ENCODE assay signal across 1 cellular context in the genomic region with DNA sequence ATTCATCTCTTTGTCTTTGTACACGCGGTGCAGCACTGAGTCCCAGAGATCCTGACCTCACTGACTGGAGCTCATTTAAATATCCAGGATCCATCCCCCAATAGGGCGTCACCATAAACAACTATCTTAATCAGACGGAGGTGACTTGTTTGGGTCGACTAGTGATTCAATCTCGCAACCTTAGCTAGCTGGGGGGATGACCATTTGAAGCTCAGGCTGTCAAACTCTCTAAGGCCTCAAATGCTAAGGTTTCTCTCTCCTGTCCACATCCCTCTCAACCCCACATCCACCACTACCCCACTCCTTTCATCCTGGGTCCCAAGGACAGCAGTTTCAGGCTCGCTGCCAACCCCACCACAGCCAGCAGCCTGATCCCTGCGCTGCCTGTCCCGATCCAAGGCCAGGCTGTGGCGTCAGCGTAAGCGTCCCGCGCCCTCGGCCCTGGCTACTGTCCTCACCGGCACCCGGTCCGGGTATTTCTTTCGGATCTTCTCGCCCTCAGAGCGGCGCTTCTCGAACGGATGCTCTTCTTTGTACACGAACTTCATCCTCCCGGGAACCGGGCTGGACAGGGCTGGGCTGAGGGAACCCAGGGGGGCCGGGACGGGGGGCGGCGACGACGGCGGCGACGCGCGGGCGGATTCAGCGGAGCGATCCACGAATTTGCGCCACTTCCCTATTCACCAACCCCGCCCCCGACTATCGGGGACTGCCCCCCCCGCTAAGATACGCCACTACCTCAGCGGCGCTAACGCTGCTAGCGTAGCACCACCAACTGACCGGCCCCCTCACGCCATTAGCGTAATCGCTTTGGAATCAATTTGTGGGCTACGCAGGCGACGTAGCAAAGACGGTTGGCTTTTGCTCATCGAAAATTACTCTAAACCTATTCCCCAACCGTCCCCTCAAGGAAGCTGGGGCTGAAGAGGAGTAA.
TF ChIP-seq lines count a peak whose summit lies in the region.

A gene (minus strand): TSS at position 667 of the 934 bp plus-strand sequence. CDS start 119 bp downstream, at position 548.

TF ChIP-seq in K562, 482 proteins besides CTCF, POLR2A, EP300 and RAD21 (continued from another document):
- TF ChIP-seq CREM (IDR thresholded peaks at IDR 0.05; ENCODE audit: low read depth) = peak; percentile 69
- peak; percentile 100 for TF ChIP-seq HDAC3 (IDR thresholded peaks at IDR 0.05; ENCODE audit: borderline replicate concordance, partially characterized antibody)
- TF ChIP-seq BRCA1 (IDR thresholded peaks at IDR 0.05) = no peak
- no peak for TF ChIP-seq BRCA1 (CRISPR knock-in tag; IDR thresholded peaks at IDR 0.05)
- 0 out of 2 replicates have a peak, but pooled peaks have one; percentile 32 for TF ChIP-seq NR2F6 (CRISPR knock-in tag; IDR thresholded peaks at IDR 0.05)
- TF ChIP-seq, protein P1, sequence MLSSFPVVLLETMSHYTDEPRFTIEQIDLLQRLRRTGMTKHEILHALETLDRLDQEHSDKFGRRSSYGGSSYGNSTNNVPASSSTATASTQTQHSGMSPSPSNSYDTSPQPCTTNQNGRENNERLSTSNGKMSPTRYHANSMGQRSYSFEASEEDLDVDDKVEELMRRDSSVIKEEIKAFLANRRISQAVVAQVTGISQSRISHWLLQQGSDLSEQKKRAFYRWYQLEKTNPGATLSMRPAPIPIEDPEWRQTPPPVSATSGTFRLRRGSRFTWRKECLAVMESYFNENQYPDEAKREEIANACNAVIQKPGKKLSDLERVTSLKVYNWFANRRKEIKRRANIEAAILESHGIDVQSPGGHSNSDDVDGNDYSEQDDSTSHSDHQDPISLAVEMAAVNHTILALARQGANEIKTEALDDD (IDR thresholded peaks at IDR 0.05) = peak; percentile 94
- 0 out of 4 replicates have a peak, but pooled peaks of 1 of the 2 experiments have one; percentile 21 for TF ChIP-seq SRF (CRISPR knock-in tag; IDR thresholded peaks at IDR 0.05)
- TF ChIP-seq ZC3H4 (CRISPR knock-in tag; IDR thresholded peaks at IDR 0.05; ENCODE audit: borderline replicate concordance) = peak; percentile 25; the same call in 1 of the 2 replicates
- TF ChIP-seq, protein P2, sequence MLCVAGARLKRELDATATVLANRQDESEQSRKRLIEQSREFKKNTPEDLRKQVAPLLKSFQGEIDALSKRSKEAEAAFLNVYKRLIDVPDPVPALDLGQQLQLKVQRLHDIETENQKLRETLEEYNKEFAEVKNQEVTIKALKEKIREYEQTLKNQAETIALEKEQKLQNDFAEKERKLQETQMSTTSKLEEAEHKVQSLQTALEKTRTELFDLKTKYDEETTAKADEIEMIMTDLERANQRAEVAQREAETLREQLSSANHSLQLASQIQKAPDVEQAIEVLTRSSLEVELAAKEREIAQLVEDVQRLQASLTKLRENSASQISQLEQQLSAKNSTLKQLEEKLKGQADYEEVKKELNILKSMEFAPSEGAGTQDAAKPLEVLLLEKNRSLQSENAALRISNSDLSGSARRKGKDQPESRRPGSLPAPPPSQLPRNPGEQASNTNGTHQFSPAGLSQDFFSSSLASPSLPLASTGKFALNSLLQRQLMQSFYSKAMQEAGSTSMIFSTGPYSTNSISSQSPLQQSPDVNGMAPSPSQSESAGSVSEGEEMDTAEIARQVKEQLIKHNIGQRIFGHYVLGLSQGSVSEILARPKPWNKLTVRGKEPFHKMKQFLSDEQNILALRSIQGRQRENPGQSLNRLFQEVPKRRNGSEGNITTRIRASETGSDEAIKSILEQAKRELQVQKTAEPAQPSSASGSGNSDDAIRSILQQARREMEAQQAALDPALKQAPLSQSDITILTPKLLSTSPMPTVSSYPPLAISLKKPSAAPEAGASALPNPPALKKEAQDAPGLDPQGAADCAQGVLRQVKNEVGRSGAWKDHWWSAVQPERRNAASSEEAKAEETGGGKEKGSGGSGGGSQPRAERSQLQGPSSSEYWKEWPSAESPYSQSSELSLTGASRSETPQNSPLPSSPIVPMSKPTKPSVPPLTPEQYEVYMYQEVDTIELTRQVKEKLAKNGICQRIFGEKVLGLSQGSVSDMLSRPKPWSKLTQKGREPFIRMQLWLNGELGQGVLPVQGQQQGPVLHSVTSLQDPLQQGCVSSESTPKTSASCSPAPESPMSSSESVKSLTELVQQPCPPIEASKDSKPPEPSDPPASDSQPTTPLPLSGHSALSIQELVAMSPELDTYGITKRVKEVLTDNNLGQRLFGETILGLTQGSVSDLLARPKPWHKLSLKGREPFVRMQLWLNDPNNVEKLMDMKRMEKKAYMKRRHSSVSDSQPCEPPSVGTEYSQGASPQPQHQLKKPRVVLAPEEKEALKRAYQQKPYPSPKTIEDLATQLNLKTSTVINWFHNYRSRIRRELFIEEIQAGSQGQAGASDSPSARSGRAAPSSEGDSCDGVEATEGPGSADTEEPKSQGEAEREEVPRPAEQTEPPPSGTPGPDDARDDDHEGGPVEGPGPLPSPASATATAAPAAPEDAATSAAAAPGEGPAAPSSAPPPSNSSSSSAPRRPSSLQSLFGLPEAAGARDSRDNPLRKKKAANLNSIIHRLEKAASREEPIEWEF (CRISPR knock-in tag; IDR thresholded peaks at IDR 0.05) = no peak
- TF ChIP-seq, protein P3, sequence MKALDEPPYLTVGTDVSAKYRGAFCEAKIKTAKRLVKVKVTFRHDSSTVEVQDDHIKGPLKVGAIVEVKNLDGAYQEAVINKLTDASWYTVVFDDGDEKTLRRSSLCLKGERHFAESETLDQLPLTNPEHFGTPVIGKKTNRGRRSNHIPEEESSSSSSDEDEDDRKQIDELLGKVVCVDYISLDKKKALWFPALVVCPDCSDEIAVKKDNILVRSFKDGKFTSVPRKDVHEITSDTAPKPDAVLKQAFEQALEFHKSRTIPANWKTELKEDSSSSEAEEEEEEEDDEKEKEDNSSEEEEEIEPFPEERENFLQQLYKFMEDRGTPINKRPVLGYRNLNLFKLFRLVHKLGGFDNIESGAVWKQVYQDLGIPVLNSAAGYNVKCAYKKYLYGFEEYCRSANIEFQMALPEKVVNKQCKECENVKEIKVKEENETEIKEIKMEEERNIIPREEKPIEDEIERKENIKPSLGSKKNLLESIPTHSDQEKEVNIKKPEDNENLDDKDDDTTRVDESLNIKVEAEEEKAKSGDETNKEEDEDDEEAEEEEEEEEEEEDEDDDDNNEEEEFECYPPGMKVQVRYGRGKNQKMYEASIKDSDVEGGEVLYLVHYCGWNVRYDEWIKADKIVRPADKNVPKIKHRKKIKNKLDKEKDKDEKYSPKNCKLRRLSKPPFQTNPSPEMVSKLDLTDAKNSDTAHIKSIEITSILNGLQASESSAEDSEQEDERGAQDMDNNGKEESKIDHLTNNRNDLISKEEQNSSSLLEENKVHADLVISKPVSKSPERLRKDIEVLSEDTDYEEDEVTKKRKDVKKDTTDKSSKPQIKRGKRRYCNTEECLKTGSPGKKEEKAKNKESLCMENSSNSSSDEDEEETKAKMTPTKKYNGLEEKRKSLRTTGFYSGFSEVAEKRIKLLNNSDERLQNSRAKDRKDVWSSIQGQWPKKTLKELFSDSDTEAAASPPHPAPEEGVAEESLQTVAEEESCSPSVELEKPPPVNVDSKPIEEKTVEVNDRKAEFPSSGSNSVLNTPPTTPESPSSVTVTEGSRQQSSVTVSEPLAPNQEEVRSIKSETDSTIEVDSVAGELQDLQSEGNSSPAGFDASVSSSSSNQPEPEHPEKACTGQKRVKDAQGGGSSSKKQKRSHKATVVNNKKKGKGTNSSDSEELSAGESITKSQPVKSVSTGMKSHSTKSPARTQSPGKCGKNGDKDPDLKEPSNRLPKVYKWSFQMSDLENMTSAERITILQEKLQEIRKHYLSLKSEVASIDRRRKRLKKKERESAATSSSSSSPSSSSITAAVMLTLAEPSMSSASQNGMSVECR (CRISPR knock-in tag; IDR thresholded peaks at IDR 0.05) = peak; percentile 32; the same call in 1 of the 2 replicates
- peak; percentile 23 to 45; a peak in 2 of 4 replicates for TF ChIP-seq NRF1 (conservative IDR thresholded peaks at IDR 0.05 in 1 of 2, IDR thresholded peaks at IDR 0.05 in 1 of 2)
- TF ChIP-seq MTA1 (IDR thresholded peaks at IDR 0.05; ENCODE audit: borderline replicate concordance) = peak; percentile 76; the same call in 1 of the 2 replicates
- TF ChIP-seq TBP (optimal IDR thresholded peaks at IDR 0.05; ENCODE audit: low read depth, low read length) = peak; percentile 47
- peak; percentile 72 for TF ChIP-seq ELF1 (tag; IDR thresholded peaks at IDR 0.05)
- TF ChIP-seq SPI1 (IDR thresholded peaks at IDR 0.05; ENCODE audit: borderline replicate concordance, low read depth, low read length) = peak; percentile 91
- 0 out of 2 replicates have a peak, but pooled peaks have one; percentile 12 for TF ChIP-seq MBD2 (IDR thresholded peaks at IDR 0.05; ENCODE audit: borderline replicate concordance, low read depth)
- no peak; the same call in 1 of the 2 replicates for TF ChIP-seq RFX1 (IDR thresholded peaks at IDR 0.05)
- TF ChIP-seq BMI1 (IDR thresholded peaks at IDR 0.05; ENCODE audit: low read length) = no peak
- TF ChIP-seq NFIC (IDR thresholded peaks at IDR 0.05) = peak; percentile 78
- peak in 1 of 2 experiments; percentile 61; a peak in 1 of 4 replicates for TF ChIP-seq SIN3A (IDR thresholded peaks at IDR 0.05; ENCODE audit: borderline replicate concordance in 2 of 2, control insufficient read depth in 1 of 2, low read depth in 2 of 2, low read length in 2 of 2)
- TF ChIP-seq SAP30 (IDR thresholded peaks at IDR 0.05; ENCODE audit: borderline replicate concordance, insufficient read depth, low read depth, low read length, poor library complexity, severe bottlenecking) = peak; percentile 83
- peak; percentile 74; the same call in 1 of the 2 replicates for TF ChIP-seq MTA3 (IDR thresholded peaks at IDR 0.05; ENCODE audit: borderline replicate concordance)
- TF ChIP-seq RB1 (IDR thresholded peaks at IDR 0.05; ENCODE audit: low read depth) = 0 out of 2 replicates have a peak, but pooled peaks have one; percentile 22
